In genomic region chr19:51712461-51713081, GRCh38 we compare ENCODE assay signal across 10 cellular contexts. TPM values are rescaled to one million over a fixed set of nuclear protein-coding genes. Genes with fewer than 3 reads are reported as not detected.
A peak's percentile ranks its signal among the peaks of the same experiment; 100 is the strongest.
DNase-seq lines count a peak whose midpoint lies in the region; ATAC-seq and TF ChIP-seq lines count a peak whose summit lies in the region.
"Had no signal": no experiment of that assay in that cellular context is flagged by ENCODE, and none has a peak within 500 bp of the region (broad histone marks: within the 10 kb centered on the region; RNA-seq: fewer than 3 reads in every experiment).

No MANE protein-coding gene starts in this region.

- H3K27me3 ChIP-seq in BLaER1 treated with 17β-estradiol and CSF1 and Interleukin-3, amounts not matched to agents 10 nM and 100 nM: no peaks in the 10 kb centered on the region
- peaks cover 7% of the 10 kb centered on the region for H3K27me3 ChIP-seq in hepatocyte

- TF ChIP-seq CTCF in hepatocyte (IDR thresholded peaks at IDR 0.05; ENCODE audit: poor library complexity): peak; percentile 39

- no peak overlapping the region for H3K9ac ChIP-seq in BLaER1 treated with 17β-estradiol and CSF1 and Interleukin-3, amounts not matched to agents 10 nM and 100 nM

- H3K4me3 ChIP-seq in BLaER1 treated with 17β-estradiol and CSF1 and Interleukin-3, amounts not matched to agents 10 nM and 100 nM: no peak overlapping the region
- no peak overlapping the region for H3K4me3 ChIP-seq in hepatocyte
- H3K4me3 ChIP-seq: lung had no signal

- H4K20me1 ChIP-seq in BLaER1 treated with 17β-estradiol and CSF1 and Interleukin-3, amounts not matched to agents 10 nM and 100 nM: no peaks in the 10 kb centered on the region; a peak in 2 of 22 replicates
- no peaks in the 10 kb centered on the region for H4K20me1 ChIP-seq in hepatocyte (ENCODE audit: insufficient read depth, poor library complexity, severe bottlenecking)

- no peaks in the 10 kb centered on the region for H3K79me2 ChIP-seq in hepatocyte

- peak; percentile 50 for DNase-seq in HEK293T (ENCODE audit: extremely low spot score)
- DNase-seq in SHP77 (lab: John Stamatoyannopoulos, UW): peak; percentile 21 to 26
- DNase-seq in hepatocyte (ENCODE audit: low spot score): peak; percentile 57
- DNase-seq in medulla oblongata (ENCODE audit: extremely low spot score): no peak
- DNase-seq in inferior parietal cortex (ENCODE audit: extremely low spot score): no peak
- DNase-seq: substantia nigra had no signal

- peak overlapping the region in 2 of 11 experiments; percentile 10 to 46; a peak in 3 of 22 replicates for H3K27ac ChIP-seq in BLaER1 treated with 17β-estradiol and CSF1 and Interleukin-3, amounts not matched to agents 10 nM and 100 nM
- no peak overlapping the region for H3K27ac ChIP-seq in hepatocyte

- 35% methylated on average over 9 of the region's 9 CpGs for WGBS in hepatocyte (ENCODE audit: low lambda C conversion rate, missing lambda C conversion rate)

- no peak for ATAC-seq in HG03520 (IDR thresholded peaks at IDR 0.05; ENCODE audit: unreplicated experiment)
- ATAC-seq in GM21515 (IDR thresholded peaks at IDR 0.05; ENCODE audit: unreplicated experiment): no peak

- H3K9me2 ChIP-seq in hepatocyte (replicated peaks; ENCODE audit: insufficient read depth): no peaks in the 10 kb centered on the region

- H2AFZ ChIP-seq in hepatocyte: no peak overlapping the region

- peak overlapping the region in 7 of 11 experiments; percentile 12 to 73 (median 61); a peak in 8 of 22 replicates for H3K4me2 ChIP-seq in BLaER1 treated with 17β-estradiol and CSF1 and Interleukin-3, amounts not matched to agents 10 nM and 100 nM
- no peak overlapping the region for H3K4me2 ChIP-seq in hepatocyte

- POLR2A ChIA-PET in HEK293T (lab: Yijun Ruan, JAX): no interaction called here

- peaks cover 38 to 58% (median 44%) of the 10 kb centered on the region in 10 experiments for H3K4me1 ChIP-seq in BLaER1 treated with 17β-estradiol and CSF1 and Interleukin-3, amounts not matched to agents 10 nM and 100 nM
- H3K4me1 ChIP-seq in hepatocyte (ENCODE audit: insufficient read depth): no peaks in the 10 kb centered on the region

- CTCF ChIA-PET in HEK293T (lab: Yijun Ruan, JAX): no interaction called here

- peaks cover 2 to 23% (median 7%) of the 10 kb centered on the region in 11 experiments; a peak in 20 of 22 replicates for H3K36me3 ChIP-seq in BLaER1 treated with 17β-estradiol and CSF1 and Interleukin-3, amounts not matched to agents 10 nM and 100 nM
- H3K36me3 ChIP-seq in hepatocyte (replicated peaks; ENCODE audit: insufficient read depth, low read depth): no peaks in the 10 kb centered on the region

- peaks cover 0 to 7% (median 0%) of the 10 kb centered on the region in 11 experiments; a peak in 4 of 22 replicates for H3K9me3 ChIP-seq in BLaER1 treated with 17β-estradiol and CSF1 and Interleukin-3, amounts not matched to agents 10 nM and 100 nM (replicated peaks in 1 of 11)
- no peaks in the 10 kb centered on the region for H3K9me3 ChIP-seq in hepatocyte (ENCODE audit: low read depth)

TF ChIP-seq in HEK293T, 16 proteins besides CTCF, POLR2A, EP300 and RAD21:
- no peak for TF ChIP-seq ARNT (IDR thresholded peaks at IDR 0.05)
- no peak for TF ChIP-seq FOXA1 (IDR thresholded peaks at IDR 0.05)
- no peak for TF ChIP-seq L3MBTL2 (conservative IDR thresholded peaks at IDR 0.05)
- TF ChIP-seq LEF1 (IDR thresholded peaks at IDR 0.05; ENCODE audit: borderline replicate concordance): no peak
- no peak for TF ChIP-seq PKNOX1 (IDR thresholded peaks at IDR 0.05)
- no peak for TF ChIP-seq SP1 (IDR thresholded peaks at IDR 0.05)
- no peak for TF ChIP-seq NFRKB (IDR thresholded peaks at IDR 0.05)
- TF ChIP-seq HDGF (IDR thresholded peaks at IDR 0.05; ENCODE audit: borderline replicate concordance): no peak
- no peak for TF ChIP-seq BHLHE40 (IDR thresholded peaks at IDR 0.05; ENCODE audit: borderline replicate concordance)
- TF ChIP-seq CTBP1 (IDR thresholded peaks at IDR 0.05; ENCODE audit: borderline replicate concordance): no peak
- no peak for TF ChIP-seq ELF4 (IDR thresholded peaks at IDR 0.05)
- TF ChIP-seq SUZ12 (IDR thresholded peaks at IDR 0.05): no peak
- no peak for TF ChIP-seq TARDBP (IDR thresholded peaks at IDR 0.05)
- no peak for TF ChIP-seq ZNF384 (IDR thresholded peaks at IDR 0.05)
- TF ChIP-seq FOXK2 (IDR thresholded peaks at IDR 0.05): no peak
- TF ChIP-seq FOXM1 (IDR thresholded peaks at IDR 0.05; ENCODE audit: borderline replicate concordance): no peak

RNA-seq across cellular contexts. Expression of gene HAS1, which starts 11.2 kb away (rescaled TPM):
- 0.13 TPM in 1 of 2 replicates, not detected in the other for total RNA-seq in hepatocyte
- polyA plus RNA-seq in hepatocyte: 0.07 and 1.4 TPM in 2 replicates

RNA-seq across cellular contexts. Expression of gene SPACA6, which starts 19.4 kb away (rescaled TPM):
- total RNA-seq in hepatocyte: 6.9 and 7.2 TPM in 2 replicates
- 13.1 and 17.7 TPM in 2 replicates for polyA plus RNA-seq in hepatocyte

RNA-seq across cellular contexts. Expression of gene FPR1, which starts 39.1 kb away (rescaled TPM):
- total RNA-seq in hepatocyte: 0.24 and 0.53 TPM in 2 replicates
- 1.7 and 2.6 TPM in 2 replicates for polyA plus RNA-seq in hepatocyte

RNA-seq across cellular contexts. Expression of gene FPR2, which starts 48.4 kb away (rescaled TPM):
- total RNA-seq in hepatocyte: not detected in 2 replicates
- polyA plus RNA-seq in hepatocyte: not detected in 2 replicates

Comparison
In these comparisons a context has a peak if more than half of its experiments do, and no peak if none do; other contexts are left out.
1. DNase-seq: peak in HEK293T (single experiment), SHP77 (2 of 2) and hepatocyte (single experiment); none in medulla oblongata (single experiment) and inferior parietal cortex (single experiment).